ENCODE assay signal across 9 cellular contexts in genomic region chr11:131748146-131749050, GRCh38.
A peak's percentile ranks its signal among the peaks of the same experiment; 100 is the strongest.
DNase-seq lines count a peak whose midpoint lies in the region; ATAC-seq, FAIRE-seq and TF ChIP-seq lines count a peak whose summit lies in the region.
"Had no signal": no experiment of that assay in that cellular context is flagged by ENCODE, and none has a peak within 500 bp of the region (broad histone marks: within the 10 kb centered on the region; RNA-seq: fewer than 3 reads in every experiment).

No MANE protein-coding gene starts in this region.

- POLR2A ChIA-PET in MCF 10A (lab: Yijun Ruan, JAX), result no interaction called here

- CTCF ChIA-PET in MCF 10A (lab: Yijun Ruan, JAX), result interaction anchor here (0.5 to 2.5 kb wide), 17 partner anchors 8 to 1193 kb away, joined by 3 to 11 read pairs (median 5); no protein-coding TSS in a partner anchor

- peaks cover 3 to 13% (median 5%) of the 10 kb centered on the region in 3 donors for H3K27me3 Mint-ChIP-seq in CD14-positive monocyte (ENCODE audit: low read depth in 3 of 3)
- no peaks in the 10 kb centered on the region for H3K27me3 Mint-ChIP-seq in MCF 10A (ENCODE audit: insufficient read depth, unreplicated experiment)

- FAIRE-seq in kidney (lab: Jason Lieb, UNC), result peak; percentile 56

- DNase-seq in CD14-positive monocyte (ENCODE audit: low spot score), result no peak
- DNase-seq in NOMO-1 treated with DMSO at 0.1 percent for 48 hours (lab: John Stamatoyannopoulos, UW; ENCODE audit: unreplicated experiment), result peak; percentile 43
- DNase-seq in MCF 10A (ENCODE audit: unreplicated experiment), result peak; percentile 5
- DNase-seq in kidney, result peak; percentile 77
- peak; percentile 4 for DNase-seq in stimulated activated CD4-positive, alpha-beta T cell treated with anti-CD3 and anti-CD28 coated beads, Interleukin-4, amount 100 ng/mL, for 1 hour
- DNase-seq in SW 1271 (lab: John Stamatoyannopoulos, UW), result no peak

- H3K9me3 ChIP-seq in kidney (ENCODE audit: control insufficient read depth in 1 of 2, low read length in 2 of 2), result no peaks in the 10 kb centered on the region

- H3K36me3 ChIP-seq in kidney (ENCODE audit: control insufficient read depth in 1 of 2, insufficient read depth in 2 of 2, low read length in 2 of 2), result no peaks in the 10 kb centered on the region

- H3K27ac Mint-ChIP-seq in CD14-positive monocyte (no peak overlapping the region), MCF 10A (ENCODE audit: low read depth, unreplicated experiment) (no peak overlapping the region)
- H3K27ac Mint-ChIP-seq: T-cell had no signal

- no peak overlapping the region for H3K27ac ChIP-seq in kidney (ENCODE audit: low read depth in 2 of 2, low read length in 2 of 2)

- H3K9me3 Mint-ChIP-seq in CD14-positive monocyte, result peaks cover 0 to 6% (median 2%) of the 10 kb centered on the region in 7 donors
- peaks cover 15% of the 10 kb centered on the region for H3K9me3 Mint-ChIP-seq in MCF 10A (ENCODE audit: unreplicated experiment)

- H3K4me1 Mint-ChIP-seq in CD14-positive monocyte (no peaks in the 10 kb centered on the region), MCF 10A (ENCODE audit: insufficient read depth, unreplicated experiment) (no peaks in the 10 kb centered on the region)
- H3K4me1 Mint-ChIP-seq: T-cell had no signal

- ATAC-seq in GM18517 (IDR thresholded peaks at IDR 0.05; ENCODE audit: unreplicated experiment), result peak; percentile 80
- peak; percentile 87 for ATAC-seq in HG03442 (IDR thresholded peaks at IDR 0.05; ENCODE audit: unreplicated experiment)
- ATAC-seq: T-cell had no signal

- no peak overlapping the region for H3K4me3 ChIP-seq in kidney (ENCODE audit: low read length in 2 of 2)

- H3K36me3 Mint-ChIP-seq in CD14-positive monocyte (no peaks in the 10 kb centered on the region), MCF 10A (ENCODE audit: insufficient read depth, unreplicated experiment) (no peaks in the 10 kb centered on the region)
- H3K36me3 Mint-ChIP-seq: T-cell had no signal

- intact Hi-C loops in CD14-positive monocyte (cut with micrococcal nuclease) (loop anchor here in 1 of 2 donors (2.0 to 10.0 kb wide), 3 partner anchors 156 to 1194 kb away; no protein-coding TSS in a partner anchor), MCF 10A (cut with micrococcal nuclease) (no loop called here), kidney (cut with DNase I) (no loop called here)

- BruUV-seq in MCF 10A (replicated peaks; lab: Mats Ljungman, UMichigan), result no TSS peak

- H3K4me3 Mint-ChIP-seq in CD14-positive monocyte (no peak overlapping the region), MCF 10A (ENCODE audit: unreplicated experiment) (no peak overlapping the region)
- H3K4me3 Mint-ChIP-seq: T-cell had no signal

- H3K4me1 ChIP-seq in kidney (ENCODE audit: control insufficient read depth in 1 of 2, insufficient read depth in 1 of 2, low read depth in 1 of 2, low read length in 2 of 2), result no peaks in the 10 kb centered on the region

- H3K9ac ChIP-seq in kidney (ENCODE audit: low read length in 2 of 2), result no peak overlapping the region

- peak; percentile 80 for TF ChIP-seq CTCF in CD14-positive monocyte (IDR thresholded peaks at IDR 0.05)
- TF ChIP-seq CTCF in MCF 10A (IDR thresholded peaks at IDR 0.05; ENCODE audit: unreplicated experiment), result peak; percentile 23
- TF ChIP-seq CTCF in kidney (IDR thresholded peaks at IDR 0.05; ENCODE audit: borderline replicate concordance, extremely low read depth, insufficient read depth), result peak; percentile 75

Comparison
In these comparisons a context has a peak if more than half of its experiments do, and no peak if none do; other contexts are left out.
1. DNase-seq: peak in NOMO-1 treated with DMSO at 0.1 percent for 48 hours (single experiment), MCF 10A (single experiment), kidney (single experiment) and stimulated activated CD4-positive, alpha-beta T cell treated with anti-CD3 and anti-CD28 coated beads, Interleukin-4, amount 100 ng/mL, for 1 hour (single experiment); none in CD14-positive monocyte (single experiment) and SW 1271 (0 of 2).
2. CTCF ChIP-seq: peak in every context shown above with its lines; median percentile 80 in CD14-positive monocyte; 75 in kidney; 23 in MCF 10A.